ENCODE assay signal across 26 cellular contexts in genomic region chr2:74806355-74806839, GRCh38.
"Had no signal": no experiment of that assay in that cellular context is flagged by ENCODE, and none has a peak within 500 bp of the region (broad histone marks: within the 10 kb centered on the region; RNA-seq: fewer than 3 reads in every experiment).

No MANE protein-coding gene starts in this region.

- H3K9ac ChIP-seq: neural progenitor cell had no signal

- H3K4me3 Mint-ChIP-seq: naive B cell; natural killer cell; nephron progenitor cell; neural progenitor cell; stimulated activated naive B cell treated with anti-CD40 and anti-IgM and Interleukin-4, amounts not matched to agents 10 μg/mL and 1 μg/mL and 100 μg/mL, for 72 hours; type B pancreatic cell had no signal

- H3K4me2 ChIP-seq: hepatocyte, neural progenitor cell had no signal

- H3K27ac ChIP-seq: heart right ventricle, hepatocyte, left lung, lower lobe of right lung, neural progenitor cell, ovary, right atrium auricular region, skin epidermis, spleen, stomach, thyroid gland, uterus had no signal

- H3K4me1 ChIP-seq: left lung, lower lobe of right lung, neural progenitor cell, right atrium auricular region, spleen, stomach, uterus had no signal

- H3K27ac Mint-ChIP-seq: natural killer cell; nephron progenitor cell; neural progenitor cell; progenitor cell of endocrine pancreas; stimulated activated naive B cell treated with anti-CD40 and anti-IgM and Interleukin-4, amounts not matched to agents 10 μg/mL and 1 μg/mL and 100 μg/mL, for 72 hours; type B pancreatic cell had no signal

- H3K9me3 Mint-ChIP-seq: natural killer cell; neural progenitor cell; stimulated activated naive B cell treated with anti-CD40 and anti-IgM and Interleukin-4, amounts not matched to agents 10 μg/mL and 1 μg/mL and 100 μg/mL, for 72 hours; type B pancreatic cell had no signal

- H3K4me3 ChIP-seq: heart right ventricle, hepatocyte, left lung, lower lobe of right lung, neural progenitor cell, ovary, right atrium auricular region, skin epidermis, spleen, stomach, testis, thyroid gland, uterus had no signal

- H3K36me3 ChIP-seq: heart right ventricle, left lung, lower lobe of right lung, neural progenitor cell, ovary, right atrium auricular region, spleen, stomach, thyroid gland, uterus had no signal

- H3K36me3 Mint-ChIP-seq: naive B cell; natural killer cell; neural progenitor cell; stimulated activated naive B cell treated with anti-CD40 and anti-IgM and Interleukin-4, amounts not matched to agents 10 μg/mL and 1 μg/mL and 100 μg/mL, for 72 hours; type B pancreatic cell had no signal

- H2AFZ ChIP-seq: hepatocyte, neural progenitor cell had no signal

- H3K9me3 ChIP-seq: heart right ventricle, left lung, lower lobe of right lung, ovary, right atrium auricular region, spleen, stomach, testis, thyroid gland, uterus had no signal

- H3K27me3 ChIP-seq: hepatocyte, left lung, neural progenitor cell, ovary, right atrium auricular region, spleen, stomach, testis, thyroid gland, uterus had no signal

- H3K4me1 Mint-ChIP-seq: natural killer cell, nephron progenitor cell had no signal

- DNase-seq: heart right ventricle; kidney glomerular epithelial cell; left cardiac atrium; left lung; lower lobe of right lung; mammary epithelial cell; mesenchymal stem cell; naive B cell; natural killer cell; nephron progenitor cell; ovary; spleen; stimulated activated CD4-positive, alpha-beta T cell treated with anti-CD3 and anti-CD28 coated beads, Interleukin-1b, Interleukin-23, amount 100 ng/mL, for 48 hours; stimulated activated CD4-positive, alpha-beta T cell treated with anti-CD3 and anti-CD28 coated beads, Interleukin-2, amount 100 ng/mL, for 48 hours; stimulated activated naive B cell treated with anti-CD40 and anti-IgM and Interleukin-4, amounts not matched to agents 10 μg/mL and 1 μg/mL and 100 μg/mL, for 72 hours; stimulated activated naive CD8-positive, alpha-beta T cell treated with anti-CD3 and anti-CD28 coated beads, Interleukin-15, Interleukin-2, amounts not matched to agents 100 U/mL and 50 U/mL, for 24 hours; stomach; testis; thyroid gland; uterus had no signal
